In genomic region chr20:62211769-62212288, GRCh38 we compare ENCODE assay signal across 24 cellular contexts. TPM values are rescaled to one million over a fixed set of nuclear protein-coding genes. Genes with fewer than 3 reads are reported as not detected.
DNase-seq lines count a peak whose midpoint lies in the region; ATAC-seq, FAIRE-seq and TF ChIP-seq lines count a peak whose summit lies in the region.
"Had no signal": no experiment of that assay in that cellular context is flagged by ENCODE, and none has a peak within 500 bp of the region (broad histone marks: within the 10 kb centered on the region; RNA-seq: fewer than 3 reads in every experiment).

No MANE protein-coding gene starts in this region.

- H3K9ac ChIP-seq in HepG2 (ENCODE audit: insufficient read depth, low read depth, low read length) = no peak overlapping the region
- H3K9ac ChIP-seq: BLaER1, GM23248 had no signal

- H3K4me3 ChIP-seq in right atrium auricular region (no peak overlapping the region), ectodermal cell (ENCODE audit: insufficient read depth, low read depth, low read length) (no peak overlapping the region), HepG2 (replicated peaks in 1 of 3; ENCODE audit: insufficient read depth in 1 of 3, low read depth in 2 of 3, low read length in 3 of 3) (no peak overlapping the region), osteoblast (ENCODE audit: insufficient read depth, low read length) (no peak overlapping the region), sigmoid colon (no peak overlapping the region)
- H3K4me3 ChIP-seq: BLaER1, GM12878, GM23248, HAP-1 had no signal

- CTCF ChIA-PET in HepG2 (lab: Yijun Ruan, JAX; ENCODE audit: low intra/inter-chr PET ratio, low total read pairs) = no interaction called here

- H3K9me3 ChIP-seq in right atrium auricular region (no peaks in the 10 kb centered on the region), ectodermal cell (ENCODE audit: control insufficient read depth, low read length) (no peaks in the 10 kb centered on the region), HepG2 (ENCODE audit: low read length) (no peaks in the 10 kb centered on the region), osteoblast (ENCODE audit: low read depth, low read length) (no peaks in the 10 kb centered on the region), sigmoid colon (no peaks in the 10 kb centered on the region)
- H3K9me3 ChIP-seq: BLaER1, HAP-1 had no signal

- TF ChIP-seq CTCF in right atrium auricular region (IDR thresholded peaks at IDR 0.05) (no peak), HepG2 (CRISPR knock-in tag; IDR thresholded peaks at IDR 0.05) (no peak), osteoblast (IDR thresholded peaks at IDR 0.05; ENCODE audit: extremely low read depth, low read depth, low read length) (no peak), sigmoid colon (IDR thresholded peaks at IDR 0.05) (no peak)

- H3K79me2 ChIP-seq in HepG2 (ENCODE audit: insufficient read depth, low read length) = no peaks in the 10 kb centered on the region
- no peaks in the 10 kb centered on the region for H3K79me2 ChIP-seq in osteoblast (ENCODE audit: insufficient read depth, low read length)

- peak; percentile 16 for DNase-seq in left ventricle myocardium superior
- DNase-seq in right atrium auricular region (ENCODE audit: low spot score) = no peak
- no peak for DNase-seq in HepG2 (ENCODE audit: low spot score)
- peak; percentile 92 for DNase-seq in osteoblast (ENCODE audit: insufficient read length, low spot score, missing footprints)
- DNase-seq in T-helper 2 cell = no peak
- no peak for DNase-seq in sigmoid colon
- DNase-seq in stimulated activated CD4-positive, alpha-beta T cell treated with anti-CD3 and anti-CD28 coated beads, Interleukin-2, amount 100 ng/mL, for 48 hours = no peak
- DNase-seq: 8988T; Calu3; CD4-positive, alpha-beta memory T cell; DMS53; DND-41; EL; GM23248 had no signal

- H3K4me2 ChIP-seq in HepG2 (ENCODE audit: low read depth, low read length) = no peak overlapping the region
- no peak overlapping the region for H3K4me2 ChIP-seq in osteoblast (ENCODE audit: insufficient read depth, low read length)
- H3K4me2 ChIP-seq: BLaER1 had no signal

- H3K4me1 ChIP-seq in right atrium auricular region (no peaks in the 10 kb centered on the region), ectodermal cell (ENCODE audit: control insufficient read depth, insufficient read depth, low read length) (peaks cover 8% of the 10 kb centered on the region), HepG2 (ENCODE audit: insufficient read depth, low read length) (peaks cover 19% of the 10 kb centered on the region), osteoblast (ENCODE audit: insufficient read depth, low read length) (peaks cover 6% of the 10 kb centered on the region), sigmoid colon (no peaks in the 10 kb centered on the region)
- H3K4me1 ChIP-seq: HAP-1 had no signal

- H4K20me1 ChIP-seq in HepG2 (ENCODE audit: insufficient read depth, low read length) = no peaks in the 10 kb centered on the region; the same call in 1 of the 2 replicates
- H4K20me1 ChIP-seq in osteoblast (ENCODE audit: insufficient read depth, low read length) = peaks cover 17% of the 10 kb centered on the region

- POLR2A ChIA-PET in HepG2 (lab: Yijun Ruan, JAX) = no interaction called here

- TF ChIP-seq EP300 in HepG2 (IDR thresholded peaks at IDR 0.05; ENCODE audit: low read depth in 2 of 2, low read length in 2 of 2) (no peak), HepG2 (CRISPR knock-in tag; IDR thresholded peaks at IDR 0.05; ENCODE audit: borderline replicate concordance) (no peak), sigmoid colon (IDR thresholded peaks at IDR 0.05) (no peak)

- ATAC-seq in left ventricle myocardium superior (no peak), HepG2 (no peak; the same call in 2 of the 3 replicates)
- ATAC-seq: GM12878 had no signal

- intact Hi-C loops in left ventricle myocardium superior (cut with micrococcal nuclease) (no loop called here), HepG2 (cut with micrococcal nuclease; ENCODE audit: unreplicated experiment) (no loop called here), sigmoid colon (cut with DNase I) (no loop called here)

- in situ Hi-C loops in HepG2 (cut with HindIII; ENCODE audit: extremely low pct_ligation_motif_present, low pct_unique_long_range_greater_than_20kb) = no loop called here

- TF ChIP-seq RAD21 in HepG2 (CRISPR knock-in tag; IDR thresholded peaks at IDR 0.05) = no peak

- H3K27me3 ChIP-seq in right atrium auricular region = peaks cover 0 to 2% of the 10 kb centered on the region in 2 donors
- peaks cover 24% of the 10 kb centered on the region for H3K27me3 ChIP-seq in ectodermal cell (ENCODE audit: control insufficient read depth, insufficient read depth, low read length, poor library complexity, severe bottlenecking)
- H3K27me3 ChIP-seq in HepG2 (ENCODE audit: control insufficient read depth in 1 of 2, insufficient read depth in 2 of 2, low read length in 2 of 2) = peaks cover 44 to 65% of the 10 kb centered on the region in 2 experiments
- peaks cover 24% of the 10 kb centered on the region for H3K27me3 ChIP-seq in osteoblast (ENCODE audit: insufficient read depth, low read length)
- H3K27me3 ChIP-seq in sigmoid colon = peaks cover 9 to 69% (median 53%) of the 10 kb centered on the region in 3 donors

- no peak for FAIRE-seq in HepG2 (lab: Jason Lieb, UNC)
- FAIRE-seq: GM12878 had no signal

- 81 to 82% methylated on average over 9 of the region's 9 CpGs for WGBS in ectodermal cell, 2 experiments
- WGBS in HepG2 (ENCODE audit: low lambda C conversion rate) = 13% methylated on average over 8 of the region's 9 CpGs
- WGBS in sigmoid colon, 2 donors = 67 to 74% methylated on average over 9 of the region's 9 CpGs

- TF ChIP-seq POLR2A in HepG2 (IDR thresholded peaks at IDR 0.05; ENCODE audit: insufficient read depth in 1 of 2, low read depth in 2 of 2, low read length in 2 of 2) (no peak), sigmoid colon (IDR thresholded peaks at IDR 0.05) (no peak)

- no peak overlapping the region for H3K27ac ChIP-seq in right atrium auricular region
- H3K27ac ChIP-seq in ectodermal cell (ENCODE audit: insufficient read depth, low read depth, low read length, poor library complexity, severe bottlenecking) = peak overlapping the region; percentile 3
- H3K27ac ChIP-seq in HepG2 (ENCODE audit: extremely low read length, insufficient read depth, low read length) = no peak overlapping the region
- no peak overlapping the region for H3K27ac ChIP-seq in osteoblast (ENCODE audit: low read depth, low read length)
- no peak overlapping the region for H3K27ac ChIP-seq in sigmoid colon
- H3K27ac ChIP-seq: BLaER1, GM23248 had no signal

- BruUV-seq in HepG2 (replicated peaks; lab: Mats Ljungman, UMichigan) = no TSS peak

- H2AFZ ChIP-seq in HepG2 (ENCODE audit: low read length) (no peak overlapping the region), osteoblast (ENCODE audit: low read length) (no peak overlapping the region)
- H2AFZ ChIP-seq: GM23248 had no signal

- H3K36me3 ChIP-seq in right atrium auricular region (no peaks in the 10 kb centered on the region), ectodermal cell (ENCODE audit: control insufficient read depth, insufficient read depth, low read length) (no peaks in the 10 kb centered on the region), HepG2 (replicated peaks in 1 of 2; ENCODE audit: control insufficient read depth in 1 of 2, insufficient read depth in 2 of 2, low read length in 2 of 2) (no peaks in the 10 kb centered on the region), osteoblast (ENCODE audit: insufficient read depth, low read length) (no peaks in the 10 kb centered on the region), sigmoid colon (no peaks in the 10 kb centered on the region)
- H3K36me3 ChIP-seq: BLaER1, HAP-1 had no signal

RNA-seq across cellular contexts. Expression of gene HRH3, which starts 8.2 kb away (rescaled TPM):
- total RNA-seq in left ventricle myocardium superior (not detected), right atrium auricular region (not detected), HepG2 (2016; rRNA removed; fragmentation: Illumina TruSeq; extraction: Trizol) (0.10 and 0.18 TPM in 2 replicates), osteoblast (not detected in 2 replicates), sigmoid colon (not detected)
- 3.1 TPM for polyA plus RNA-seq in ectodermal cell (2013, experiment 1 of 4)
- 3.9 TPM for polyA plus RNA-seq in ectodermal cell (2013, experiment 2 of 4)
- polyA plus RNA-seq in ectodermal cell (2013, experiment 3 of 4) = 2.7 TPM
- 2.6 TPM for polyA plus RNA-seq in ectodermal cell (2013, experiment 4 of 4)
- total RNA-seq in HepG2 (2016; cell fraction: cytosol; rRNA removed; fragmentation: Illumina TruSeq; extraction: Trizol; ENCODE audit: low read depth) = 0.10 TPM in 1 of 2 replicates, not detected in the other
- 0.06 TPM in 1 of 2 replicates, not detected in the other for total RNA-seq in HepG2 (2016; cell fraction: insoluble cytoplasmic fraction; rRNA removed; fragmentation: Illumina TruSeq; extraction: Trizol)
- total RNA-seq in HepG2 (2016; cell fraction: membrane; rRNA removed; fragmentation: Illumina TruSeq; extraction: Trizol) = 0.12 and 0.14 TPM in 2 replicates
- total RNA-seq in HepG2 (2016; cell fraction: nucleus; rRNA removed; fragmentation: Illumina TruSeq; extraction: Trizol) = not detected in 2 replicates
- polyA plus RNA-seq in HepG2 (2011; rRNA removed) (not detected in 2 replicates), sigmoid colon (not detected)
- polyA plus RNA-seq in HepG2 (2011; cell fraction: cytosol; rRNA removed) = not detected in 2 replicates
- polyA plus RNA-seq in HepG2 (2011; cell fraction: nucleus; rRNA removed) = not detected in 2 replicates
- 0.08 TPM in 1 of 2 replicates, not detected in the other for polyA plus RNA-seq in HepG2 (2012)
- polyA plus RNA-seq in HepG2 (2016; cell fraction: cytosol; fragmentation: Illumina TruSeq; extraction: Trizol; ENCODE audit: low read depth) = 0.08 TPM in 1 of 2 replicates, not detected in the other
- polyA plus RNA-seq in HepG2 (2016; cell fraction: insoluble cytoplasmic fraction; fragmentation: Illumina TruSeq; extraction: Trizol; ENCODE audit: low read depth) = 0.34 TPM in 1 of 2 replicates, not detected in the other
- polyA plus RNA-seq in HepG2 (2016; cell fraction: membrane; fragmentation: Illumina TruSeq; extraction: Trizol; ENCODE audit: low read depth) = 0.17 TPM in 2 replicates
- polyA plus RNA-seq in HepG2 (2016; cell fraction: nucleus; fragmentation: Illumina TruSeq; extraction: Trizol; ENCODE audit: insufficient read depth, low read depth) = not detected in 2 replicates
- polyA minus RNA-seq in HepG2 (2011; rRNA and poly(A)+ RNA removed; ENCODE audit: low replicate concordance) = not detected in 2 replicates
- not detected in 2 replicates for polyA minus RNA-seq in HepG2 (2011; cell fraction: cytosol; rRNA and poly(A)+ RNA removed)
- polyA minus RNA-seq in HepG2 (2011; cell fraction: nucleus; rRNA and poly(A)+ RNA removed) = not detected in 2 replicates
- total RNA-seq: A673; Calu3; CD4-positive, alpha-beta memory T cell; G401; GM12878; GM23248; H4; HT-29 had no signal
- polyA plus RNA-seq: AG04450; CD14-positive monocyte; CD4-positive, alpha-beta memory T cell; GM12878; GM23248 had no signal

RNA-seq across cellular contexts. Expression of gene OSBPL2, which starts 26.5 kb away (rescaled TPM):
- total RNA-seq in left ventricle myocardium superior (60.0 TPM), right atrium auricular region (10 to 100 TPM; 27.2 to 29.6 TPM), HepG2 (2016; rRNA removed; fragmentation: Illumina TruSeq; extraction: Trizol) (37.4 and 41.5 TPM in 2 replicates), osteoblast (35.8 and 39.8 TPM in 2 replicates), sigmoid colon (10 to 100 TPM; 31.6 to 36.8 (median 32.6) TPM)
- 35.5 TPM for polyA plus RNA-seq in ectodermal cell (2013, experiment 1 of 4)
- 35.5 TPM for polyA plus RNA-seq in ectodermal cell (2013, experiment 2 of 4)
- 24.2 TPM for polyA plus RNA-seq in ectodermal cell (2013, experiment 3 of 4)
- 26.1 TPM for polyA plus RNA-seq in ectodermal cell (2013, experiment 4 of 4)
- total RNA-seq in HepG2 (2016; cell fraction: cytosol; rRNA removed; fragmentation: Illumina TruSeq; extraction: Trizol; ENCODE audit: low read depth) = 19.3 and 19.7 TPM in 2 replicates
- 37.3 and 39.8 TPM in 2 replicates for total RNA-seq in HepG2 (2016; cell fraction: insoluble cytoplasmic fraction; rRNA removed; fragmentation: Illumina TruSeq; extraction: Trizol)
- total RNA-seq in HepG2 (2016; cell fraction: membrane; rRNA removed; fragmentation: Illumina TruSeq; extraction: Trizol) = 18.5 and 19.9 TPM in 2 replicates
- total RNA-seq in HepG2 (2016; cell fraction: nucleus; rRNA removed; fragmentation: Illumina TruSeq; extraction: Trizol) = 31.6 and 31.7 TPM in 2 replicates
- polyA plus RNA-seq in HepG2 (2011; rRNA removed) (18.5 and 20.5 TPM in 2 replicates), sigmoid colon (10 to 100 TPM; 27.0 to 36.3 (median 28.0) TPM)
- 11.8 and 12.2 TPM in 2 replicates for polyA plus RNA-seq in HepG2 (2011; cell fraction: cytosol; rRNA removed)
- 64.3 and 72.2 TPM in 2 replicates for polyA plus RNA-seq in HepG2 (2011; cell fraction: nucleus; rRNA removed)
- 29.8 and 30.8 TPM in 2 replicates for polyA plus RNA-seq in HepG2 (2012)
- 3.5 and 4.8 TPM in 2 replicates for polyA plus RNA-seq in HepG2 (2016; cell fraction: cytosol; fragmentation: Illumina TruSeq; extraction: Trizol; ENCODE audit: low read depth)
- 31.7 and 35.2 TPM in 2 replicates for polyA plus RNA-seq in HepG2 (2016; cell fraction: insoluble cytoplasmic fraction; fragmentation: Illumina TruSeq; extraction: Trizol; ENCODE audit: low read depth)
- polyA plus RNA-seq in HepG2 (2016; cell fraction: membrane; fragmentation: Illumina TruSeq; extraction: Trizol; ENCODE audit: low read depth) = 9.5 and 9.7 TPM in 2 replicates
- 69.1 and 71.6 TPM in 2 replicates for polyA plus RNA-seq in HepG2 (2016; cell fraction: nucleus; fragmentation: Illumina TruSeq; extraction: Trizol; ENCODE audit: insufficient read depth, low read depth)
- polyA minus RNA-seq in HepG2 (2011; rRNA and poly(A)+ RNA removed; ENCODE audit: low replicate concordance) = 28.3 and 39.1 TPM in 2 replicates
- polyA minus RNA-seq in HepG2 (2011; cell fraction: cytosol; rRNA and poly(A)+ RNA removed) = 11.3 and 14.2 TPM in 2 replicates
- polyA minus RNA-seq in HepG2 (2011; cell fraction: nucleus; rRNA and poly(A)+ RNA removed) = 62.2 and 69.3 TPM in 2 replicates

RNA-seq across cellular contexts. Expression of gene MTG2, which starts 29.0 kb away (rescaled TPM):
- total RNA-seq in left ventricle myocardium superior = 27.3 TPM
- 10 to 100 TPM; 20.7 to 24.1 TPM for total RNA-seq in right atrium auricular region
- 27.0 TPM for polyA plus RNA-seq in ectodermal cell (2013, experiment 1 of 4)
- polyA plus RNA-seq in ectodermal cell (2013, experiment 2 of 4) = 33.0 TPM
- 29.8 TPM for polyA plus RNA-seq in ectodermal cell (2013, experiment 3 of 4)
- 28.0 TPM for polyA plus RNA-seq in ectodermal cell (2013, experiment 4 of 4)
- total RNA-seq in HepG2 (2016; rRNA removed; fragmentation: Illumina TruSeq; extraction: Trizol) = 31.3 and 37.8 TPM in 2 replicates
- total RNA-seq in HepG2 (2016; cell fraction: cytosol; rRNA removed; fragmentation: Illumina TruSeq; extraction: Trizol; ENCODE audit: low read depth) = 14.9 and 15.3 TPM in 2 replicates
- 30.0 and 35.2 TPM in 2 replicates for total RNA-seq in HepG2 (2016; cell fraction: insoluble cytoplasmic fraction; rRNA removed; fragmentation: Illumina TruSeq; extraction: Trizol)
- 20.4 and 23.8 TPM in 2 replicates for total RNA-seq in HepG2 (2016; cell fraction: membrane; rRNA removed; fragmentation: Illumina TruSeq; extraction: Trizol)
- total RNA-seq in HepG2 (2016; cell fraction: nucleus; rRNA removed; fragmentation: Illumina TruSeq; extraction: Trizol) = 23.8 and 28.4 TPM in 2 replicates
- 20.4 and 22.5 TPM in 2 replicates for polyA plus RNA-seq in HepG2 (2011; rRNA removed)
- 19.5 and 23.4 TPM in 2 replicates for polyA plus RNA-seq in HepG2 (2011; cell fraction: cytosol; rRNA removed)
- polyA plus RNA-seq in HepG2 (2011; cell fraction: nucleus; rRNA removed) = 31.1 and 31.2 TPM in 2 replicates
- 21.4 and 26.9 TPM in 2 replicates for polyA plus RNA-seq in HepG2 (2012)
- polyA plus RNA-seq in HepG2 (2016; cell fraction: cytosol; fragmentation: Illumina TruSeq; extraction: Trizol; ENCODE audit: low read depth) = 13.5 and 13.6 TPM in 2 replicates
- 33.7 and 36.3 TPM in 2 replicates for polyA plus RNA-seq in HepG2 (2016; cell fraction: insoluble cytoplasmic fraction; fragmentation: Illumina TruSeq; extraction: Trizol; ENCODE audit: low read depth)
- 18.0 and 19.8 TPM in 2 replicates for polyA plus RNA-seq in HepG2 (2016; cell fraction: membrane; fragmentation: Illumina TruSeq; extraction: Trizol; ENCODE audit: low read depth)
- polyA plus RNA-seq in HepG2 (2016; cell fraction: nucleus; fragmentation: Illumina TruSeq; extraction: Trizol; ENCODE audit: insufficient read depth, low read depth) = 87.6 and 92.7 TPM in 2 replicates
- polyA minus RNA-seq in HepG2 (2011; rRNA and poly(A)+ RNA removed; ENCODE audit: low replicate concordance) = 27.2 and 36.2 TPM in 2 replicates
- 13.0 and 15.4 TPM in 2 replicates for polyA minus RNA-seq in HepG2 (2011; cell fraction: cytosol; rRNA and poly(A)+ RNA removed)
- 16.7 and 20.9 TPM in 2 replicates for polyA minus RNA-seq in HepG2 (2011; cell fraction: nucleus; rRNA and poly(A)+ RNA removed)
- 22.1 and 25.0 TPM in 2 replicates for total RNA-seq in osteoblast
- 10 to 100 TPM; 13.3 to 28.1 (median 21.2) TPM for total RNA-seq in sigmoid colon
- polyA plus RNA-seq in sigmoid colon = 10 to 100 TPM; 21.0 to 32.3 (median 24.7) TPM

Comparison
In these comparisons a context has a peak if more than half of its experiments do, and no peak if none do; other contexts are left out.
1. DNase-seq: peak in left ventricle myocardium superior (single experiment) and osteoblast (single experiment); none in right atrium auricular region (single experiment), HepG2 (single experiment), T-helper 2 cell (0 of 5), sigmoid colon (single experiment) and stimulated activated CD4-positive, alpha-beta T cell treated with anti-CD3 and anti-CD28 coated beads, Interleukin-2, amount 100 ng/mL, for 48 hours (0 of 2).